1 cellular context compared by ENCODE assay signal in genomic region chr3:194030372-194030771, GRCh38.
TF ChIP-seq lines count a peak whose summit lies in the region.

No MANE protein-coding gene starts in this region.

TF ChIP-seq in K562, 482 proteins besides CTCF, POLR2A, EP300 and RAD21 (continued from another document):
- TF ChIP-seq RREB1 (CRISPR knock-in tag; IDR thresholded peaks at IDR 0.05) (no peak), NFIC (IDR thresholded peaks at IDR 0.05) (0 out of 2 replicates have a peak, but pooled peaks have one; percentile 17), ZBTB33 (CRISPR knock-in tag; IDR thresholded peaks at IDR 0.05) (no peak), MGA (IDR thresholded peaks at IDR 0.05) (no peak), TCF3 (CRISPR knock-in tag; IDR thresholded peaks at IDR 0.05) (no peak)
